Comparison of ENCODE assay signal across 9 cellular contexts in the genomic region with DNA sequence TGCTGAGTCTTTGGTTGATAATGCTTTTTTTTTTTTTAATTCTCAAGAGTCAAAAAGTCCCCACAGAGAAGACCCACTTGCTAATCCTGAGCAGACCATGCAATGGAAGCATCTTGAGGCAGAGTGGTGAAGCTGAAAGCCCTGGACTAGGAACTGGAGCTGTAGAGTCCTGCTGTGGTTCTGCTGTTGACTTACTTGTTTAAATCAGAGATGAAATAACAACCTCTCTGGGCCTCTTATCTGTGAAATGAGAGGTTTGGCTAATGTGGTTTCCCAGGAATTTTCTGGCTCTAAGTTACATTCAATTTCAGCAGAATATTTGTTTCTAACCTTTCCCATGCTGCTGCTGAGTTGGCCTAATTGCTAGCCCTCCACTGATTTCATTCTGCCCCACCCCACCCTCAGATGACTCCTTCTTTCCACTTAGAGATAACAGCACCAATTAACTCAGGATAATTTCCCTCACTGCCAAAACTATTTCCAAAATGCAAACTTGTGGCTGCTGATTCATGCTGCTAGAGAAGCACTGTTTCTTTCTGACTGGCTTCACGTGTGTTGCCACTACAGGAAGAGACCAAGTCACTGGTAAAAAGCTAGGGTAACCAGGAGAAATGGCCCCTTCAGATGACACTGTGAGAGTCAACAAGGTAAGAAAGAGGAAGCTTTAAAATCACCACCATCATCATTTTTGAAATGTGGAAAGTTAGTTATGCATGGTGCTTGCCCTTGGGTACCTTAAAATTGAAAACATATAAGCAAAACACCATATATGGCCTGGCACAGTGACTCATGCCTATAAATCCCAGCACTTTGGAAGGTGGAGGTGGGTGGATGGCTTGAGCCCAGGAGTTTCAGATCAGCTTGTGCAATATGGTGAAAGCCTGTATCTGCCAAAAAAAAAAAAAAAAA.
DNase-seq lines count a peak whose midpoint lies in the region; ATAC-seq lines count a peak whose summit lies in the region.
"Had no signal": no experiment of that assay in that cellular context is flagged by ENCODE, and none has a peak within 500 bp of the region (broad histone marks: within the 10 kb centered on the region; RNA-seq: fewer than 3 reads in every experiment).

No MANE protein-coding gene starts in this region.

- no peak overlapping the region for H3K27ac Mint-ChIP-seq in naive thymus-derived CD4-positive, alpha-beta T cell
- H3K27ac Mint-ChIP-seq: IgD-negative memory B cell had no signal

- H3K4me1 Mint-ChIP-seq in naive thymus-derived CD4-positive, alpha-beta T cell: no peaks in the 10 kb centered on the region
- H3K4me1 Mint-ChIP-seq: IgD-negative memory B cell had no signal

- DNase-seq in ELR (ENCODE audit: low read depth): peak; percentile 28
- DNase-seq in HT1080 (ENCODE audit: low read depth): peak; percentile 99
- DNase-seq in fibroblast of peridontal ligament (ENCODE audit: extremely low read depth): peak; percentile 76
- no peak for DNase-seq in NCI-H524 (lab: John Stamatoyannopoulos, UW)
- DNase-seq in DMS79 (lab: John Stamatoyannopoulos, UW): no peak
- DNase-seq in CD1c-positive myeloid dendritic cell (ENCODE audit: extremely low spot score): no peak
- no peak for DNase-seq in naive thymus-derived CD4-positive, alpha-beta T cell

- no peak overlapping the region for H3K27ac ChIP-seq in naive thymus-derived CD4-positive, alpha-beta T cell (ENCODE audit: low read depth, low read length)

- H3K36me3 ChIP-seq in naive thymus-derived CD4-positive, alpha-beta T cell (ENCODE audit: control insufficient read depth in 2 of 3, insufficient read depth in 3 of 3, low read length in 3 of 3): no peaks in the 10 kb centered on the region

- CTCF ChIA-PET in naive thymus-derived CD4-positive, alpha-beta T cell (lab: Charles Lee): no interaction called here

- H3K9me3 ChIP-seq in naive thymus-derived CD4-positive, alpha-beta T cell (ENCODE audit: control insufficient read depth in 2 of 3, low read length in 3 of 3): no peaks in the 10 kb centered on the region

- ATAC-seq in GM21526 (IDR thresholded peaks at IDR 0.05; ENCODE audit: low FRiP score, unreplicated experiment): peak; percentile 72
- no peak for ATAC-seq in naive thymus-derived CD4-positive, alpha-beta T cell

- intact Hi-C loops in naive thymus-derived CD4-positive, alpha-beta T cell (cut with micrococcal nuclease): no loop called here

- H3K27me3 Mint-ChIP-seq in naive thymus-derived CD4-positive, alpha-beta T cell: peaks cover 0 to 15% (median 9%) of the 10 kb centered on the region in 5 donors

- H3K36me3 Mint-ChIP-seq in naive thymus-derived CD4-positive, alpha-beta T cell: no peaks in the 10 kb centered on the region
- H3K36me3 Mint-ChIP-seq: IgD-negative memory B cell had no signal

- H3K4me3 Mint-ChIP-seq in naive thymus-derived CD4-positive, alpha-beta T cell: no peak overlapping the region
- H3K4me3 Mint-ChIP-seq: IgD-negative memory B cell had no signal

- no peaks in the 10 kb centered on the region for H3K9me3 Mint-ChIP-seq in naive thymus-derived CD4-positive, alpha-beta T cell

- no peaks in the 10 kb centered on the region for H3K4me1 ChIP-seq in naive thymus-derived CD4-positive, alpha-beta T cell (ENCODE audit: control insufficient read depth in 2 of 2, insufficient read depth in 2 of 2, low read length in 2 of 2)

- POLR2A ChIA-PET in naive thymus-derived CD4-positive, alpha-beta T cell (lab: Charles Lee): no interaction called here

- peaks cover 3 to 4% of the 10 kb centered on the region in 2 donors for H3K27me3 ChIP-seq in naive thymus-derived CD4-positive, alpha-beta T cell (ENCODE audit: control insufficient read depth in 2 of 2, insufficient read depth in 2 of 2, low read length in 2 of 2)

- no peak overlapping the region for H3K4me3 ChIP-seq in naive thymus-derived CD4-positive, alpha-beta T cell (ENCODE audit: low read length)

Comparison
In these comparisons a context has a peak if more than half of its experiments do, and no peak if none do; other contexts are left out.
1. DNase-seq: peak in ELR (single experiment), HT1080 (single experiment) and fibroblast of peridontal ligament (single experiment); none in NCI-H524 (0 of 2), DMS79 (single experiment), CD1c-positive myeloid dendritic cell (single experiment) and naive thymus-derived CD4-positive, alpha-beta T cell (0 of 9).